ENCODE assay signal across 10 cellular contexts in the genomic region with DNA sequence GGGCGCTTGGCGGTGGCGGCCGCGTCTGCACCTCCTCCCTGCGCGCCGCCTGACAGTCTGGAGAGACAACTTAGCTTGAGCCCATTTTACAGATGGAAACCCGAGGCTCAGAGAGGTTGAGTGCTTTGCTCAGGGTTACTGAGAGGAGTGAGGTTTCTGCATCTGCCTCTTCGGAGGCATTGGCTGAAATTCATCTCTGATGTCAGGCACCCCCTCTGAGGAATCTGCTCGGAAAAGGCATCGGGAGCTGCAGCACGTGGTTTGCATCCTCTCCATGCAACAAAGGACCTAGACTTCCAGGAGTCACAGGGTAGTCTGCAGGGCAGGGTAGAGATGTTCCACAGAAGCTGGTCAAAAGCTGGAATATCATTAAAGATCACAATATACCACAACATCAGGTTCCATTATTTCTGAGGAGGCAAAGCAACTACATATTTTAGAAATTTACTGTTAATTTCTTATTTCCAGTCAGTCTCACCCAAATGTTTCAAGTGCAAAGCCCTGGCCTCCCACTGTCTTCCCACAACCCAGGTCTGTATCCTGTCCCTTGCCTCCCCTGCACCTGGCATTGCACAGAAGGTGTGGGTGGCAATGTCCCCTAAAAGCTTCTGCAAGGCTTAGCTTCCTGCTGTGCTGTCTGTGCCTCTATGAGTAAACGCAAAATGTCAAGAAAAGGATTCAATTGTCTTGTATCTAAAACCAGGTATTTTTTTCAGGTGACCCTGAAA. TPM values are rescaled to one million over a fixed set of nuclear protein-coding genes. Genes with fewer than 3 reads are reported as not detected.
A peak's percentile ranks its signal among the peaks of the same experiment; 100 is the strongest.
DNase-seq lines count a peak whose midpoint lies in the region; ATAC-seq and TF ChIP-seq lines count a peak whose summit lies in the region.
"Had no signal": no experiment of that assay in that cellular context is flagged by ENCODE, and none has a peak within 500 bp of the region (broad histone marks: within the 10 kb centered on the region; RNA-seq: fewer than 3 reads in every experiment).

No MANE protein-coding gene starts in this region.

- TF ChIP-seq RAD21 in HCT116 (IDR thresholded peaks at IDR 0.05; ENCODE audit: low read depth): no peak

- H2AFZ ChIP-seq in HCT116 (ENCODE audit: low read depth, low read length, poor library complexity, severe bottlenecking): no peak overlapping the region

- intact Hi-C loops in HCT116 (cut with micrococcal nuclease): no loop called here

- POLR2A ChIA-PET in HCT116 (lab: Charles Lee) (interaction anchor here (1.0 kb wide), 1 partner anchor 176 kb away, joined by 3 read pairs; no protein-coding TSS in a partner anchor), WTC11 (lab: Charles Lee) (no interaction called here)

- H3K4me3 Mint-ChIP-seq in WTC11 (peak overlapping the region; percentile 83), glutamatergic neuron (ENCODE audit: unreplicated experiment) (peak overlapping the region; percentile 89)

- H3K9ac ChIP-seq in HCT116 (ENCODE audit: low read length): peak overlapping the region; percentile 46; the same call in 1 of the 2 replicates

- H4K20me1 ChIP-seq in HCT116 (ENCODE audit: insufficient read depth): no peaks in the 10 kb centered on the region

- H3K27me3 ChIP-seq in HCT116 (ENCODE audit: insufficient read depth, low read length): no peaks in the 10 kb centered on the region

- BruUV-seq in HCT116 (replicated peaks; lab: Mats Ljungman, UMichigan): no TSS peak

- peaks cover 60% of the 10 kb centered on the region for H3K27me3 Mint-ChIP-seq in WTC11 (ENCODE audit: low read depth)
- H3K27me3 Mint-ChIP-seq in glutamatergic neuron (ENCODE audit: unreplicated experiment): peaks cover 10% of the 10 kb centered on the region

- H3K4me1 ChIP-seq in HCT116 (ENCODE audit: control insufficient read depth in 1 of 2, insufficient read depth in 2 of 2, low read length in 2 of 2): peaks cover 14 to 16% of the 10 kb centered on the region in 2 experiments; a peak in 3 of 4 replicates

- DNase-seq in HCT116 (ENCODE audit: low read depth, low spot score) (no peak), WTC11 (ENCODE audit: low spot score) (no peak), glutamatergic neuron (no peak), NCI-H1092 (lab: John Stamatoyannopoulos, UW) (no peak), NCI-H774 (lab: John Stamatoyannopoulos, UW) (no peak), amygdala (lab: John Stamatoyannopoulos, UW) (no peak)
- DNase-seq: SHP77 treated with DMSO at 0.1 percent for 48 hours had no signal

- no peaks in the 10 kb centered on the region for H3K79me2 ChIP-seq in HCT116 (ENCODE audit: insufficient read depth, low read length)

- H3K4me3 ChIP-seq in HCT116 (replicated peaks in 1 of 2; ENCODE audit: low read depth in 1 of 2, low read length in 2 of 2) (peak overlapping the region; percentile 28 to 49; a peak in 3 of 4 replicates), skin epidermis (peak overlapping the region in 6 of 7 experiments; percentile 31 to 66 (median 38))

- H3K36me3 Mint-ChIP-seq in WTC11 (no peaks in the 10 kb centered on the region), glutamatergic neuron (ENCODE audit: unreplicated experiment) (no peaks in the 10 kb centered on the region)

- TF ChIP-seq CTCF in HCT116 (IDR thresholded peaks at IDR 0.05 in 2 of 3, conservative IDR thresholded peaks at IDR 0.05 in 1 of 3; ENCODE audit: borderline replicate concordance in 1 of 3, insufficient read depth in 1 of 3, low read depth in 2 of 3, low read length in 2 of 3) (no peak), WTC11 (IDR thresholded peaks at IDR 0.05) (no peak), glutamatergic neuron (IDR thresholded peaks at IDR 0.05; ENCODE audit: partially characterized antibody, unreplicated experiment) (no peak)

- H3K9me3 ChIP-seq in HCT116 (ENCODE audit: control insufficient read depth in 1 of 2, insufficient read depth in 1 of 2, low read depth in 1 of 2, low read length in 2 of 2): no peaks in the 10 kb centered on the region

- no peak overlapping the region for H3K27ac Mint-ChIP-seq in WTC11
- H3K27ac Mint-ChIP-seq in glutamatergic neuron (ENCODE audit: unreplicated experiment): no peak overlapping the region

- no peak for TF ChIP-seq POLR2A in HCT116 (IDR thresholded peaks at IDR 0.05; ENCODE audit: borderline replicate concordance, extremely low read depth, insufficient read depth, insufficient read length)

- CTCF ChIA-PET in HCT116 (lab: Charles Lee): no interaction called here
- CTCF ChIA-PET in WTC11 (lab: Charles Lee): interaction anchor here (0.9 to 1.9 kb wide), 4 partner anchors 10 to 262 kb away, joined by 4 to 6 read pairs (median 5); no protein-coding TSS in a partner anchor

- peak overlapping the region; percentile 82 for H3K4me2 ChIP-seq in HCT116 (ENCODE audit: low read length)

- H3K9me3 Mint-ChIP-seq in WTC11: no peaks in the 10 kb centered on the region
- H3K9me3 Mint-ChIP-seq in glutamatergic neuron (ENCODE audit: unreplicated experiment): peaks cover 4% of the 10 kb centered on the region

- ATAC-seq in HCT116 (no peak), WTC11 (no peak), esophagus mucosa (no peak)

- peaks cover 18% of the 10 kb centered on the region for H3K4me1 Mint-ChIP-seq in WTC11
- peaks cover 8% of the 10 kb centered on the region for H3K4me1 Mint-ChIP-seq in glutamatergic neuron (ENCODE audit: low read depth, unreplicated experiment)

- H3K9me2 ChIP-seq in HCT116 (ENCODE audit: insufficient read depth): no peaks in the 10 kb centered on the region

- H3K27ac ChIP-seq in HCT116 (ENCODE audit: low read depth, low read length) (no peak overlapping the region), skin epidermis (peak overlapping the region in 2 of 21 experiments; percentile 37 to 87)

- RAD21 ChIA-PET in HCT116 (lab: Charles Lee; ENCODE audit: low non-redundant PET in 1 of 2, low total read pairs in 2 of 2, uncharacterized antibody in 2 of 2, unreplicated experiment in 2 of 2): interaction anchor here in 1 of 2 experiments (0.8 kb wide), 1 partner anchor 177 kb away, joined by 3 read pairs; no protein-coding TSS in a partner anchor

- no peaks in the 10 kb centered on the region for H3K36me3 ChIP-seq in HCT116 (ENCODE audit: control insufficient read depth in 1 of 2, insufficient read depth in 2 of 2, low read length in 2 of 2)

TF ChIP-seq in HCT116, 20 proteins besides CTCF, POLR2A, EP300 and RAD21 (continues in another document):
- TF ChIP-seq SRF (IDR thresholded peaks at IDR 0.05; ENCODE audit: low read depth) (no peak), FOSL1 (IDR thresholded peaks at IDR 0.05; ENCODE audit: low read depth) (no peak)
- TF ChIP-seq, protein P1, sequence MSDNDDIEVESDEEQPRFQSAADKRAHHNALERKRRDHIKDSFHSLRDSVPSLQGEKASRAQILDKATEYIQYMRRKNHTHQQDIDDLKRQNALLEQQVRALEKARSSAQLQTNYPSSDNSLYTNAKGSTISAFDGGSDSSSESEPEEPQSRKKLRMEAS (IDR thresholded peaks at IDR 0.05): no peak

TF ChIP-seq in WTC11, 78 proteins besides CTCF, POLR2A, EP300 and RAD21:
- no peak for TF ChIP-seq GABPB1 (CRISPR knock-in tag; IDR thresholded peaks at IDR 0.05)
- TF ChIP-seq, protein P2, sequence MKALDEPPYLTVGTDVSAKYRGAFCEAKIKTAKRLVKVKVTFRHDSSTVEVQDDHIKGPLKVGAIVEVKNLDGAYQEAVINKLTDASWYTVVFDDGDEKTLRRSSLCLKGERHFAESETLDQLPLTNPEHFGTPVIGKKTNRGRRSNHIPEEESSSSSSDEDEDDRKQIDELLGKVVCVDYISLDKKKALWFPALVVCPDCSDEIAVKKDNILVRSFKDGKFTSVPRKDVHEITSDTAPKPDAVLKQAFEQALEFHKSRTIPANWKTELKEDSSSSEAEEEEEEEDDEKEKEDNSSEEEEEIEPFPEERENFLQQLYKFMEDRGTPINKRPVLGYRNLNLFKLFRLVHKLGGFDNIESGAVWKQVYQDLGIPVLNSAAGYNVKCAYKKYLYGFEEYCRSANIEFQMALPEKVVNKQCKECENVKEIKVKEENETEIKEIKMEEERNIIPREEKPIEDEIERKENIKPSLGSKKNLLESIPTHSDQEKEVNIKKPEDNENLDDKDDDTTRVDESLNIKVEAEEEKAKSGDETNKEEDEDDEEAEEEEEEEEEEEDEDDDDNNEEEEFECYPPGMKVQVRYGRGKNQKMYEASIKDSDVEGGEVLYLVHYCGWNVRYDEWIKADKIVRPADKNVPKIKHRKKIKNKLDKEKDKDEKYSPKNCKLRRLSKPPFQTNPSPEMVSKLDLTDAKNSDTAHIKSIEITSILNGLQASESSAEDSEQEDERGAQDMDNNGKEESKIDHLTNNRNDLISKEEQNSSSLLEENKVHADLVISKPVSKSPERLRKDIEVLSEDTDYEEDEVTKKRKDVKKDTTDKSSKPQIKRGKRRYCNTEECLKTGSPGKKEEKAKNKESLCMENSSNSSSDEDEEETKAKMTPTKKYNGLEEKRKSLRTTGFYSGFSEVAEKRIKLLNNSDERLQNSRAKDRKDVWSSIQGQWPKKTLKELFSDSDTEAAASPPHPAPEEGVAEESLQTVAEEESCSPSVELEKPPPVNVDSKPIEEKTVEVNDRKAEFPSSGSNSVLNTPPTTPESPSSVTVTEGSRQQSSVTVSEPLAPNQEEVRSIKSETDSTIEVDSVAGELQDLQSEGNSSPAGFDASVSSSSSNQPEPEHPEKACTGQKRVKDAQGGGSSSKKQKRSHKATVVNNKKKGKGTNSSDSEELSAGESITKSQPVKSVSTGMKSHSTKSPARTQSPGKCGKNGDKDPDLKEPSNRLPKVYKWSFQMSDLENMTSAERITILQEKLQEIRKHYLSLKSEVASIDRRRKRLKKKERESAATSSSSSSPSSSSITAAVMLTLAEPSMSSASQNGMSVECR (CRISPR knock-in tag; IDR thresholded peaks at IDR 0.05; ENCODE audit: borderline replicate concordance): no peak
- no peak for TF ChIP-seq NFYB (CRISPR knock-in tag; conservative IDR thresholded peaks at IDR 0.05; ENCODE audit: low read depth)
- 0 out of 2 replicates have a peak, but pooled peaks have one; percentile 51 for TF ChIP-seq GTF2I (CRISPR knock-in tag; conservative IDR thresholded peaks at IDR 0.05)

RNA-seq across cellular contexts. Expression of a gene that starts 3.4 kb away (rescaled TPM):
- total RNA-seq in HCT116 (2021; ENCODE audit: unreplicated experiment) (not detected), WTC11 (2021) (not detected in 3 replicates), glutamatergic neuron (ENCODE audit: unreplicated experiment) (not detected), esophagus mucosa (not detected)
- polyA plus RNA-seq in HCT116 (2012): not detected in 2 replicates
- total RNA-seq: temporal lobe had no signal
